In genomic region chr1:214558002-214558770, GRCh38 we compare ENCODE assay signal across 1 cellular context.
TF ChIP-seq lines count a peak whose summit lies in the region.

No MANE protein-coding gene starts in this region.

TF ChIP-seq in GM12878, 131 proteins besides CTCF, POLR2A, EP300 and RAD21:
- TF ChIP-seq EGR1 (IDR thresholded peaks at IDR 0.05; ENCODE audit: borderline replicate concordance in 1 of 2, low read depth in 2 of 2, low read length in 2 of 2) (no peak), NKRF (conservative IDR thresholded peaks at IDR 0.05) (no peak), ZNF384 (IDR thresholded peaks at IDR 0.05; ENCODE audit: borderline replicate concordance, low read depth, low read length) (peak; percentile 57; the same call in 1 of the 2 replicates), ZNF274 (IDR thresholded peaks at IDR 0.05; ENCODE audit: insufficient read depth, insufficient read length) (no peak), SIX5 (IDR thresholded peaks at IDR 0.05; ENCODE audit: low read depth, low read length, severe bottlenecking) (no peak), MLLT1 (IDR thresholded peaks at IDR 0.05) (no peak), DPF2 (IDR thresholded peaks at IDR 0.05) (0 out of 2 replicates have a peak, but pooled peaks have one; percentile 25), JUNB (IDR thresholded peaks at IDR 0.05) (no peak), BMI1 (IDR thresholded peaks at IDR 0.05; ENCODE audit: borderline replicate concordance) (no peak), IKZF1 (conservative IDR thresholded peaks at IDR 0.05) (peak; percentile 55), POU2F2 (IDR thresholded peaks at IDR 0.05; ENCODE audit: borderline replicate concordance, low read depth, low read length) (no peak), ATF2 (IDR thresholded peaks at IDR 0.05; ENCODE audit: low read length) (no peak), STAT3 (IDR thresholded peaks at IDR 0.05; ENCODE audit: low read depth, low read length) (no peak), KLF5 (IDR thresholded peaks at IDR 0.05; ENCODE audit: partially characterized antibody) (no peak), MYB (IDR thresholded peaks at IDR 0.05; ENCODE audit: borderline replicate concordance, low read depth, low read length) (no peak), IKZF2 (IDR thresholded peaks at IDR 0.05) (peak in 1 of 2 experiments; percentile 25; a peak in 1 of 4 replicates), PRDM15 (CRISPR knock-in tag; IDR thresholded peaks at IDR 0.05) (no peak), SPI1 (IDR thresholded peaks at IDR 0.05; ENCODE audit: borderline replicate concordance, insufficient read depth, low read depth, low read length) (peak; percentile 70), BHLHE40 (IDR thresholded peaks at IDR 0.05; ENCODE audit: borderline replicate concordance in 1 of 2, low read depth in 2 of 2, low read length in 1 of 2) (no peak), SRF (IDR thresholded peaks at IDR 0.05; ENCODE audit: low read depth in 2 of 2, low read length in 2 of 2) (no peak), MTA2 (IDR thresholded peaks at IDR 0.05; ENCODE audit: low read depth) (peak; percentile 34; the same call in 1 of the 2 replicates), RELA (IDR thresholded peaks at IDR 0.05; ENCODE audit: borderline replicate concordance, partially characterized antibody) (no peak), RBBP5 (conservative IDR thresholded peaks at IDR 0.05) (no peak), ZBED1 (IDR thresholded peaks at IDR 0.05; ENCODE audit: borderline replicate concordance) (no peak), NR2C2 (IDR thresholded peaks at IDR 0.05; ENCODE audit: borderline replicate concordance, control insufficient read depth, insufficient read length, low read depth) (no peak), HCFC1 (IDR thresholded peaks at IDR 0.05; ENCODE audit: low read length) (no peak), ZNF687 (IDR thresholded peaks at IDR 0.05) (no peak), KDM1A (IDR thresholded peaks at IDR 0.05; ENCODE audit: borderline replicate concordance) (no peak), ZBTB40 (IDR thresholded peaks at IDR 0.05; ENCODE audit: borderline replicate concordance) (no peak), PKNOX1 (IDR thresholded peaks at IDR 0.05) (peak; percentile 76), CHD2 (IDR thresholded peaks at IDR 0.05; ENCODE audit: borderline replicate concordance, low read depth, low read length) (no peak), GABPA (IDR thresholded peaks at IDR 0.05; ENCODE audit: low read depth) (no peak), ZNF217 (IDR thresholded peaks at IDR 0.05) (no peak), SMC3 (IDR thresholded peaks at IDR 0.05; ENCODE audit: borderline replicate concordance, low read length) (no peak), MYC (IDR thresholded peaks at IDR 0.05; ENCODE audit: insufficient read depth, insufficient read length, insufficient replicate concordance, low read length, severe bottlenecking) (no peak), TCF7 (IDR thresholded peaks at IDR 0.05; ENCODE audit: borderline replicate concordance) (no peak), CEBPZ (IDR thresholded peaks at IDR 0.05; ENCODE audit: low read depth, low read length) (no peak), EED (IDR thresholded peaks at IDR 0.05; ENCODE audit: low read depth) (no peak), ATF7 (IDR thresholded peaks at IDR 0.05; ENCODE audit: low read depth) (peak; percentile 8; the same call in 1 of the 2 replicates)
